Comparison of ENCODE assay signal across 21 cellular contexts in the genomic region with DNA sequence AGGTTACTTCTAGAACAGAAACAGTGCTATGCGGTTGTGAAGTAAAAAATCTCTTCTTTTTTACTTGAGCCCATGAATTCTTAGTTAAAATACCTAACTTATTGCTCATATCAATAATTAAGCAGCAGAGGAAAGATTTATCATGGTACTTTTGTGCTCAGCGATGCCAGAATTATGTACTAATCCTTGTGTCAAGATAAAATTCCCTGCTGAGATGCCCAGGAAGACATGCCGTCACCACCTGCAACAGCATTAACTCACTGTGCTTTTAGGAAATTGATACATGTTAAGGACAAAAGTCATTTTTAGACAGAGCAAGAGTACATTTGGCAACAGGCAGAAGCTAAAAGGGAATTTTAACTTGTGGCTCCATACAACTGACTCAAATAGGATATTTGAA.
DNase-seq lines count a peak whose midpoint lies in the region; ATAC-seq and TF ChIP-seq lines count a peak whose summit lies in the region.
"Had no signal": no experiment of that assay in that cellular context is flagged by ENCODE, and none has a peak within 500 bp of the region (broad histone marks: within the 10 kb centered on the region; RNA-seq: fewer than 3 reads in every experiment).

No MANE protein-coding gene starts in this region.

- no peak for TF ChIP-seq CTCF in omental fat pad (IDR thresholded peaks at IDR 0.05)

- DNase-seq in GM03348 (ENCODE audit: low spot score) = peak; percentile 53
- peak; percentile 45 for DNase-seq in NCI-H69 (lab: John Stamatoyannopoulos, UW)
- no peak for DNase-seq in omental fat pad (ENCODE audit: low spot score)
- no peak for DNase-seq in NCI-H1694 (lab: John Stamatoyannopoulos, UW)
- DNase-seq in NK-92 treated with Interleukin-12 subunit alpha and Interleukin-12 subunit beta, amount 100 ng/mL, for 24 hours (lab: John Stamatoyannopoulos, UW) = no peak
- no peak for DNase-seq in NCI-H1417 treated with DMSO at 0.1 percent for 48 hours (lab: John Stamatoyannopoulos, UW)
- DNase-seq: activated CD4-positive, alpha-beta T cell treated with anti-CD3 and anti-CD28 coated beads, Interleukin-2, amount 50 U/mL, for 48 hours; activated naive CD4-positive, alpha-beta T cell treated with anti-CD3 and anti-CD28 coated beads for 36 hours; BE2C; dermis blood vessel endothelial cell; head of caudate nucleus; immature natural killer cell; lower lobe of right lung; natural killer cell; NCI-H510A; small intestine; stimulated activated CD8-positive, alpha-beta memory T cell treated with anti-CD3 and anti-CD28 coated beads, Interleukin-4, amount 100 ng/mL, for 48 hours; T-helper 17 cell had no signal

- ATAC-seq in esophagus mucosa (peak; percentile 73), omental fat pad (ENCODE audit: low FRiP score) (peak; percentile 92)
- ATAC-seq: GM12878, lower lobe of right lung, natural killer cell, Right ventricle myocardium inferior, T-helper 17 cell had no signal

Comparison
In these comparisons a context has a peak if more than half of its experiments do, and no peak if none do; other contexts are left out.
1. DNase-seq: peak in GM03348 (single experiment) and NCI-H69 (single experiment); none in omental fat pad (single experiment), NCI-H1694 (single experiment), NK-92 treated with Interleukin-12 subunit alpha and Interleukin-12 subunit beta, amount 100 ng/mL, for 24 hours (single experiment) and NCI-H1417 treated with DMSO at 0.1 percent for 48 hours (single experiment).